Comparison of ENCODE assay signal across 8 cellular contexts in the genomic region with DNA sequence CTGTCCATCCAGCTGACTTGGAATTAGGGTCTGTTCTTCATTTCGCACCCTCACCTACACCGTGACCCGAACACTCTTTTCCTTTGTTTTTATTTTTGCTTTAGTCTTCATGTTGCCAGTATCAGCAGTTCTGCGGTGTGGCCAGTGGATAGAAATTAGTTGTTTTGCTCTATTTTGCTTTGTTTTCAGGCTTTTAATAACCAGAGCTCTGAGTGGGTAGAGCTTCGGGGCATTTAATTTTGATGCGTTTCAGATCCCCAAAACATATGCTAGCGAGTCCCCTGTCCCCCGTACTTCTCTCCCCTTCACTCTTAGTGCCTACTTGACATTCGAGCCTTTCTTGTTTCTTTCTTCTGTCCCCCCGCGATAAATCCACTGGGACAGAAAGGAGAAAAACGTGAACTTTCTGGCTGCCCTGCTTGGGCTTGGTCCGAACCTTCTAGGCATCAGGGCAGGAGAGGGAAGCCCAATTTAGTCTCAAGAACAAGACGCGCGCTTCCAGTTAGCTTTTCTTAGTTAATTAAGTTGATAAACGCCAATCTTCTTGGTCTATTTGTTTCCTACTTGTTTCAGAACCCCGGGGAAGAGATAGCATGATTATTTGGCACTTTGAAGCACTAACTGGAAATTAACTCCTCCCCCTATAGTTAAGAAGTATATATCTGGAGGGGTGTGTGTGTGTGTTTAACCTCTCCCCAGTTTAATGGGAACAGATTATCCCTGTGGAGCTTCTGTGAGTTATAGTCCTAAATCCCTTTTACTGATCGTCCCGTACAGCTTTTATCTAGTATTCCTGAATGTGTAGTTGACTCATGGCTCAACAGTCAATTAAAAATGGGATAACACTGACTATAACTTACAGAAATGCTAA. TPM values are rescaled to one million over a fixed set of nuclear protein-coding genes. Genes with fewer than 3 reads are reported as not detected.
DNase-seq lines count a peak whose midpoint lies in the region; ATAC-seq and FAIRE-seq lines count a peak whose summit lies in the region.

No MANE protein-coding gene starts in this region.

- peak overlapping the region; percentile 85 for H3K4me3 ChIP-seq in effector memory CD4-positive, alpha-beta T cell (ENCODE audit: insufficient read depth, low read depth, low read length, poor library complexity, severe bottlenecking)
- H3K4me3 ChIP-seq in naive thymus-derived CD4-positive, alpha-beta T cell (ENCODE audit: low read length): peak overlapping the region; percentile 88

- no peak for ATAC-seq in naive thymus-derived CD4-positive, alpha-beta T cell
- ATAC-seq in HG02885 (IDR thresholded peaks at IDR 0.05; ENCODE audit: poor library complexity, unreplicated experiment) (no peak), GM21786 (IDR thresholded peaks at IDR 0.05; ENCODE audit: unreplicated experiment) (no peak)

- H3K4me1 Mint-ChIP-seq in activated naive CD4-positive, alpha-beta T cell treated with anti-CD3 and anti-CD28 coated beads for 36 hours (ENCODE audit: low read depth): peaks cover 36% of the 10 kb centered on the region
- H3K4me1 Mint-ChIP-seq in naive thymus-derived CD4-positive, alpha-beta T cell: peaks cover 23 to 59% (median 48%) of the 10 kb centered on the region in 7 donors

- no peak for FAIRE-seq in frontal cortex (lab: Jason Lieb, UNC)

- no peaks in the 10 kb centered on the region for H3K27me3 Mint-ChIP-seq in activated naive CD4-positive, alpha-beta T cell treated with anti-CD3 and anti-CD28 coated beads for 36 hours (ENCODE audit: low read depth)
- H3K27me3 Mint-ChIP-seq in naive thymus-derived CD4-positive, alpha-beta T cell: no peaks in the 10 kb centered on the region

- H3K27ac Mint-ChIP-seq in activated naive CD4-positive, alpha-beta T cell treated with anti-CD3 and anti-CD28 coated beads for 36 hours: peak overlapping the region; percentile 91
- H3K27ac Mint-ChIP-seq in naive thymus-derived CD4-positive, alpha-beta T cell: peak overlapping the region; percentile 96 to 100 (median 98)

- H3K27ac ChIP-seq in effector memory CD4-positive, alpha-beta T cell (ENCODE audit: insufficient read depth, low read length, poor library complexity, severe bottlenecking): peak overlapping the region; percentile 97
- H3K27ac ChIP-seq in naive thymus-derived CD4-positive, alpha-beta T cell (ENCODE audit: low read depth, low read length): peak overlapping the region; percentile 97

- no peak for DNase-seq in activated naive CD4-positive, alpha-beta T cell treated with anti-CD3 and anti-CD28 coated beads for 36 hours
- DNase-seq in activated naive CD4-positive, alpha-beta T cell treated with Interleukin-2 at 50 U/mL for 16 hours: no peak
- DNase-seq in RKO (ENCODE audit: low spot score) (peak; percentile 37), frontal cortex (ENCODE audit: low spot score in 2 of 2) (no peak)
- DNase-seq in effector memory CD4-positive, alpha-beta T cell: no peak
- DNase-seq in naive thymus-derived CD4-positive, alpha-beta T cell: peak in 4 of 9 donors; percentile 8 to 15 (median 9)

- no peaks in the 10 kb centered on the region for H3K9me3 ChIP-seq in effector memory CD4-positive, alpha-beta T cell (ENCODE audit: control insufficient read depth, low read length)
- no peaks in the 10 kb centered on the region for H3K9me3 ChIP-seq in naive thymus-derived CD4-positive, alpha-beta T cell (ENCODE audit: control insufficient read depth in 2 of 3, low read length in 3 of 3)

- no peaks in the 10 kb centered on the region for H3K36me3 ChIP-seq in effector memory CD4-positive, alpha-beta T cell (ENCODE audit: control insufficient read depth, insufficient read depth, low read length)
- peaks cover 0 to 11% (median 0%) of the 10 kb centered on the region in 3 experiments for H3K36me3 ChIP-seq in naive thymus-derived CD4-positive, alpha-beta T cell (ENCODE audit: control insufficient read depth in 2 of 3, insufficient read depth in 3 of 3, low read length in 3 of 3)

- intact Hi-C loops in activated naive CD4-positive, alpha-beta T cell treated with anti-CD3 and anti-CD28 coated beads for 36 hours (cut with micrococcal nuclease): loop anchor here (1.0 to 5.0 kb wide), 17 partner anchors 12 to 1217 kb away; a partner anchor contains a TSS
- intact Hi-C loops in naive thymus-derived CD4-positive, alpha-beta T cell (cut with micrococcal nuclease): loop anchor here (1.0 to 10.0 kb wide), 21 partner anchors 12 to 1687 kb away; a partner anchor contains a TSS

- H3K4me1 ChIP-seq in effector memory CD4-positive, alpha-beta T cell (ENCODE audit: control insufficient read depth, insufficient read depth, low read length, poor library complexity, severe bottlenecking): peaks cover 11% of the 10 kb centered on the region
- H3K4me1 ChIP-seq in naive thymus-derived CD4-positive, alpha-beta T cell (ENCODE audit: control insufficient read depth in 2 of 2, insufficient read depth in 2 of 2, low read length in 2 of 2): peaks cover 9 to 20% of the 10 kb centered on the region in 2 donors

- CTCF ChIA-PET in activated naive CD4-positive, alpha-beta T cell treated with anti-CD3 and anti-CD28 coated beads for 36 hours (lab: Charles Lee): interaction anchor here (1.3 to 1.8 kb wide), 4 partner anchors 12 to 353 kb away, joined by 3 to 16 read pairs (median 6); no protein-coding TSS in a partner anchor
- CTCF ChIA-PET in naive thymus-derived CD4-positive, alpha-beta T cell (lab: Charles Lee): interaction anchor here (0.7 to 2.0 kb wide), 3 partner anchors 13 to 523 kb away, joined by 3 to 11 read pairs (median 5); no protein-coding TSS in a partner anchor

- peaks cover 2% of the 10 kb centered on the region for H3K36me3 Mint-ChIP-seq in activated naive CD4-positive, alpha-beta T cell treated with anti-CD3 and anti-CD28 coated beads for 36 hours (ENCODE audit: low read depth)
- peaks cover 0 to 5% (median 4%) of the 10 kb centered on the region in 5 donors for H3K36me3 Mint-ChIP-seq in naive thymus-derived CD4-positive, alpha-beta T cell

- H3K27me3 ChIP-seq in effector memory CD4-positive, alpha-beta T cell (replicated peaks; ENCODE audit: control insufficient read depth, insufficient read depth, low read length, poor library complexity, severe bottlenecking): no peaks in the 10 kb centered on the region
- no peaks in the 10 kb centered on the region for H3K27me3 ChIP-seq in naive thymus-derived CD4-positive, alpha-beta T cell (ENCODE audit: control insufficient read depth in 2 of 2, insufficient read depth in 2 of 2, low read length in 2 of 2)

- H3K9me3 Mint-ChIP-seq in activated naive CD4-positive, alpha-beta T cell treated with anti-CD3 and anti-CD28 coated beads for 36 hours: no peaks in the 10 kb centered on the region
- H3K9me3 Mint-ChIP-seq in naive thymus-derived CD4-positive, alpha-beta T cell: no peaks in the 10 kb centered on the region

- POLR2A ChIA-PET in naive thymus-derived CD4-positive, alpha-beta T cell (lab: Charles Lee): interaction anchor here (0.7 to 4.2 kb wide), 7 partner anchors 11 to 1217 kb away, joined by 4 to 33 read pairs (median 7); a partner anchor contains a TSS

- peak overlapping the region; percentile 92 for H3K4me3 Mint-ChIP-seq in activated naive CD4-positive, alpha-beta T cell treated with anti-CD3 and anti-CD28 coated beads for 36 hours
- peak overlapping the region; percentile 97 to 100 (median 98) for H3K4me3 Mint-ChIP-seq in naive thymus-derived CD4-positive, alpha-beta T cell

RNA-seq across cellular contexts. Expression of a gene that starts 0.9 kb away (rescaled TPM):
- 1 to 10 TPM; 1.7 to 2.9 TPM for total RNA-seq in activated naive CD4-positive, alpha-beta T cell treated with anti-CD3 and anti-CD28 coated beads for 36 hours
- 10 to 100 TPM in 1 of 5 experiments, 1 to 10 TPM in 4; 4.4 to 11.5 (median 5.2) TPM for total RNA-seq in naive thymus-derived CD4-positive, alpha-beta T cell
- 1 to 10 TPM; 4.1 to 5.9 TPM for polyA plus RNA-seq in naive thymus-derived CD4-positive, alpha-beta T cell
- total RNA-seq in frontal cortex: 59.5 TPM

RNA-seq across cellular contexts. Expression of a gene that starts 1.1 kb away (rescaled TPM):
- 10 to 100 TPM; 26.6 to 28.7 TPM for total RNA-seq in activated naive CD4-positive, alpha-beta T cell treated with anti-CD3 and anti-CD28 coated beads for 36 hours
- total RNA-seq in naive thymus-derived CD4-positive, alpha-beta T cell: 10 to 100 TPM; 11.6 to 33.9 (median 27.3) TPM
- 10 to 100 TPM; 17.5 to 18.8 TPM for polyA plus RNA-seq in naive thymus-derived CD4-positive, alpha-beta T cell
- 23.6 TPM for total RNA-seq in frontal cortex
